18 cellular contexts compared by ENCODE assay signal in genomic region chr2:102797486-102797885, GRCh38. TPM values are rescaled to one million over a fixed set of nuclear protein-coding genes. Genes with fewer than 3 reads are reported as not detected.
A peak's percentile ranks its signal among the peaks of the same experiment; 100 is the strongest.
DNase-seq lines count a peak whose midpoint lies in the region; ATAC-seq, FAIRE-seq and TF ChIP-seq lines count a peak whose summit lies in the region.
"Had no signal": no experiment of that assay in that cellular context is flagged by ENCODE, and none has a peak within 500 bp of the region (broad histone marks: within the 10 kb centered on the region; RNA-seq: fewer than 3 reads in every experiment).

No MANE protein-coding gene starts in this region.

- no peak overlapping the region for H3K27ac Mint-ChIP-seq in activated T-helper 17 cell treated with anti-CD3 and anti-CD28 coated beads, Interleukin-2, amount 50 U/mL, for 72 hours
- H3K27ac Mint-ChIP-seq: CD4-positive, CD25-positive, alpha-beta regulatory T cell; CD8-positive, alpha-beta T cell; GM23338; H9 had no signal

- intact Hi-C loops in K562 (cut with micrococcal nuclease) = no loop called here
- intact Hi-C loops in psoas muscle (cut with DNase I) = no loop called here

- 53% methylated on average over 2 of the region's 2 CpGs for WGBS in K562 (ENCODE audit: insufficient coverage, low coverage, missing lambda C conversion rate)
- 41% methylated on average over 2 of the region's 2 CpGs for WGBS in liver
- WGBS in psoas muscle, 3 donors = 87 to 89% (median 87%) methylated on average over 2 of the region's 2 CpGs

- no peak overlapping the region for H3K4me3 ChIP-seq in K562
- peak overlapping the region in 1 of 3 donors; percentile 6 for H3K4me3 ChIP-seq in liver (ENCODE audit: low read depth in 1 of 3, low read length in 3 of 3)
- H3K4me3 ChIP-seq in psoas muscle = no peak overlapping the region
- H3K4me3 ChIP-seq: GM12878, GM23338 had no signal

- TF ChIP-seq CTCF in VCaP (conservative IDR thresholded peaks at IDR 0.05) (no peak), K562 (IDR thresholded peaks at IDR 0.05 in 2 of 3, conservative IDR thresholded peaks at IDR 0.05 in 1 of 3; ENCODE audit: insufficient read depth in 2 of 3, low read depth in 1 of 3, low read length in 3 of 3) (no peak), liver (IDR thresholded peaks at IDR 0.05; ENCODE audit: low read depth, low read length, missing input control) (no peak), psoas muscle (IDR thresholded peaks at IDR 0.05) (no peak), GM10248 (IDR thresholded peaks at IDR 0.05; ENCODE audit: control extremely low read depth, extremely low read depth, low read depth, missing control alignments) (no peak)

- H3K36me3 ChIP-seq in K562 (ENCODE audit: control insufficient read depth, insufficient read depth, low read length) = peaks cover 17% of the 10 kb centered on the region; the same call in 2 of the 3 replicates
- H3K36me3 ChIP-seq in liver (ENCODE audit: control insufficient read depth in 4 of 4, insufficient read depth in 3 of 4, low read depth in 1 of 4, low read length in 3 of 4) = no peaks in the 10 kb centered on the region
- peaks cover 0 to 23% of the 10 kb centered on the region in 2 donors for H3K36me3 ChIP-seq in psoas muscle (ENCODE audit: insufficient read depth in 1 of 2, low read depth in 1 of 2)

- TF ChIP-seq RAD21 in K562 (CRISPR knock-in tag; conservative IDR thresholded peaks at IDR 0.05 in 1 of 2, IDR thresholded peaks at IDR 0.05 in 1 of 2) (no peak), liver (IDR thresholded peaks at IDR 0.05) (peak in 1 of 2 donors; percentile 13)

- no peak for TF ChIP-seq POLR2A in K562 (conservative IDR thresholded peaks at IDR 0.05)

- no peaks in the 10 kb centered on the region for H3K4me1 Mint-ChIP-seq in activated T-helper 17 cell treated with anti-CD3 and anti-CD28 coated beads, Interleukin-2, amount 50 U/mL, for 72 hours
- H3K4me1 Mint-ChIP-seq: CD4-positive, CD25-positive, alpha-beta regulatory T cell had no signal

- no peaks in the 10 kb centered on the region for H3K27me3 ChIP-seq in K562 (ENCODE audit: control insufficient read depth in 2 of 2, insufficient read depth in 2 of 2, low read length in 2 of 2)
- no peaks in the 10 kb centered on the region for H3K27me3 ChIP-seq in liver (ENCODE audit: control insufficient read depth in 4 of 4, insufficient read depth in 4 of 4, low read length in 3 of 4)
- no peaks in the 10 kb centered on the region for H3K27me3 ChIP-seq in psoas muscle (ENCODE audit: insufficient read depth in 3 of 3, low read length in 2 of 3)

- H3K4me3 Mint-ChIP-seq in activated T-helper 17 cell treated with anti-CD3 and anti-CD28 coated beads, Interleukin-2, amount 50 U/mL, for 72 hours = no peak overlapping the region
- H3K4me3 Mint-ChIP-seq: CD4-positive, CD25-positive, alpha-beta regulatory T cell; CD8-positive, alpha-beta T cell; GM23338; H9 had no signal

- peaks cover 31% of the 10 kb centered on the region for H3K9me3 Mint-ChIP-seq in activated T-helper 17 cell treated with anti-CD3 and anti-CD28 coated beads, Interleukin-2, amount 50 U/mL, for 72 hours

- POLR2A ChIA-PET in K562 (lab: Yijun Ruan, JAX) (no interaction called here), GM10248 (lab: Yijun Ruan, JAX) (no interaction called here)

- H3K27ac ChIP-seq in VCaP (peak overlapping the region; percentile 92), K562 (ENCODE audit: extremely low read depth, low read depth, low read length) (no peak overlapping the region), liver (ENCODE audit: low read depth in 1 of 2, low read length in 2 of 2) (peak overlapping the region in 1 of 2 donors; percentile 58), psoas muscle (peak overlapping the region; percentile 26)
- H3K27ac ChIP-seq: C4-2B had no signal

- no TSS peak for BruUV-seq in K562 (replicated peaks; lab: Mats Ljungman, UMichigan)

- no peak for ATAC-seq in K562
- no peak for ATAC-seq in psoas muscle
- ATAC-seq in activated T-helper 17 cell treated with anti-CD3 and anti-CD28 coated beads, Interleukin-2, amount 50 U/mL, for 72 hours (replicated peaks) = no peak
- ATAC-seq: CD8-positive, alpha-beta T cell; GM12878; GM23338; HCT116 had no signal

- no peaks in the 10 kb centered on the region for H3K79me2 ChIP-seq in K562 (ENCODE audit: control insufficient read depth, insufficient read depth, low read length)

- DNase-seq in K562 (ENCODE audit: extremely low read depth in 1 of 4, low spot score in 3 of 4) = no peak
- DNase-seq in psoas muscle = no peak
- no peak for DNase-seq in GM10248 (ENCODE audit: extremely low spot score)
- no peak for DNase-seq in C1 segment of cervical spinal cord (lab: John Stamatoyannopoulos, UW)
- DNase-seq: Caco-2; CD4-positive, CD25-positive, alpha-beta regulatory T cell; CD8-positive, alpha-beta T cell; DMS153; DND-41; H9 had no signal

- no peak for TF ChIP-seq EP300 in K562 (IDR thresholded peaks at IDR 0.05; ENCODE audit: low read length)

- peak; percentile 60 for FAIRE-seq in K562 (lab: Jason Lieb, UNC)
- FAIRE-seq: G401.6, GM12878 had no signal

- no peaks in the 10 kb centered on the region for H4K20me1 ChIP-seq in K562 (replicated peaks; ENCODE audit: control insufficient read depth, insufficient read depth, low read length)

- no peaks in the 10 kb centered on the region for H3K9me1 ChIP-seq in K562 (ENCODE audit: control insufficient read depth, insufficient read depth, low read length)

- in situ Hi-C loops in K562 (cut with MboI) = no loop called here

- H3K27me3 Mint-ChIP-seq in activated T-helper 17 cell treated with anti-CD3 and anti-CD28 coated beads, Interleukin-2, amount 50 U/mL, for 72 hours = no peaks in the 10 kb centered on the region
- H3K27me3 Mint-ChIP-seq: CD4-positive, CD25-positive, alpha-beta regulatory T cell had no signal

- no peak overlapping the region for H3K4me2 ChIP-seq in K562 (ENCODE audit: insufficient read depth, low read length)
- H3K4me2 ChIP-seq: GM23338 had no signal

- CTCF ChIA-PET in K562 (lab: Yijun Ruan, JAX; ENCODE audit: low intra/inter-chr PET ratio) = no interaction called here
- CTCF ChIA-PET in GM10248 (lab: Yijun Ruan, JAX) = interaction anchor here (0.9 to 2.8 kb wide), 8 partner anchors 9 to 324 kb away, joined by 3 to 15 read pairs (median 4); partner anchors contain the start of gene SLC9A4

- no peak overlapping the region for H3K9ac ChIP-seq in K562 (ENCODE audit: insufficient read depth in 1 of 2, low read depth in 2 of 2, low read length in 2 of 2)
- peak overlapping the region in 1 of 2 donors; percentile 26 for H3K9ac ChIP-seq in liver (ENCODE audit: low read depth in 1 of 2, low read length in 2 of 2)

- H3K36me3 Mint-ChIP-seq in activated T-helper 17 cell treated with anti-CD3 and anti-CD28 coated beads, Interleukin-2, amount 50 U/mL, for 72 hours (ENCODE audit: low read depth) = peaks cover 40% of the 10 kb centered on the region

- H2AFZ ChIP-seq in K562 (ENCODE audit: low read depth, low read length) = no peak overlapping the region
- H2AFZ ChIP-seq: GM23338 had no signal

- H3K4me1 ChIP-seq in K562 (replicated peaks in 1 of 2; ENCODE audit: control insufficient read depth in 2 of 2, insufficient read depth in 2 of 2, low read length in 2 of 2) = no peaks in the 10 kb centered on the region; a peak in 2 of 5 replicates
- peaks cover 5 to 43% (median 27%) of the 10 kb centered on the region in 4 donors for H3K4me1 ChIP-seq in liver (ENCODE audit: control insufficient read depth in 4 of 4, insufficient read depth in 4 of 4, low read length in 3 of 4)
- peaks cover 36% of the 10 kb centered on the region for H3K4me1 ChIP-seq in psoas muscle
- H3K4me1 ChIP-seq: Caco-2 had no signal

- H3K9me3 ChIP-seq in K562 (replicated peaks; ENCODE audit: control insufficient read depth, insufficient read depth, low read depth, low read length) (peaks cover 18% of the 10 kb centered on the region), liver (ENCODE audit: control insufficient read depth in 4 of 4, low read length in 3 of 4) (peaks cover 0 to 15% (median 2%) of the 10 kb centered on the region in 4 donors), psoas muscle (peaks cover 4% of the 10 kb centered on the region)

TF ChIP-seq in liver, 16 proteins besides CTCF, POLR2A, EP300 and RAD21 (continues in another document):
- TF ChIP-seq YY1 (IDR thresholded peaks at IDR 0.05) = peak; percentile 78
- TF ChIP-seq SP1 (IDR thresholded peaks at IDR 0.05) = peak; percentile 65
- peak; percentile 54 to 73 for TF ChIP-seq HNF4A (conservative IDR thresholded peaks at IDR 0.05)
- peak in 1 of 2 donors; percentile 58 for TF ChIP-seq JUND (IDR thresholded peaks at IDR 0.05)
- peak; percentile 68 for TF ChIP-seq FOXA2 (IDR thresholded peaks at IDR 0.05)
- TF ChIP-seq EGR1 (IDR thresholded peaks at IDR 0.05; ENCODE audit: low read depth in 2 of 2) = peak in 1 of 2 donors; percentile 69
- TF ChIP-seq NR2F2 (IDR thresholded peaks at IDR 0.05) = no peak
- no peak for TF ChIP-seq TAF1 (conservative IDR thresholded peaks at IDR 0.05)
- TF ChIP-seq, protein P1, sequence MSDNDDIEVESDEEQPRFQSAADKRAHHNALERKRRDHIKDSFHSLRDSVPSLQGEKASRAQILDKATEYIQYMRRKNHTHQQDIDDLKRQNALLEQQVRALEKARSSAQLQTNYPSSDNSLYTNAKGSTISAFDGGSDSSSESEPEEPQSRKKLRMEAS (IDR thresholded peaks at IDR 0.05) = peak; percentile 68

RNA-seq across cellular contexts. Expression of gene TMEM182, which starts 35.7 kb away (rescaled TPM):
- 9.4 and 13.2 TPM in 2 replicates for total RNA-seq in K562 (2011; cell fraction: chromatin; rRNA removed; ENCODE audit: low replicate concordance)
- total RNA-seq in K562 (2011; cell fraction: nucleolus; rRNA removed) = 4.2 and 6.6 TPM in 2 replicates
- total RNA-seq in K562 (2011; cell fraction: nucleoplasm; rRNA removed) = 7.0 and 16.0 TPM in 2 replicates
- total RNA-seq in K562 (2014; rRNA removed) (4.8 and 5.5 TPM in 2 replicates), K562 (2014; rRNA removed; fragmentation: Illumina TruSeq; extraction: Trizol) (6.7 and 7.2 TPM in 2 replicates), K562 (2015; rRNA removed; fragmentation: Illumina TruSeq; extraction: Trizol) (5.6 and 5.7 TPM in 2 replicates), K562 (2021) (5.2 and 7.6 TPM in 2 replicates), liver (10 to 100 TPM in 1 of 2 donors, 1 to 10 TPM in 1; 4.4 to 12.5 TPM), psoas muscle (100 to 1,000 TPM in 1 of 4 donors, 10 to 100 TPM in 3; 25.8 to 100 (median 33.6) TPM)
- polyA plus RNA-seq in K562 (2011; rRNA removed) (5.7 and 7.5 TPM in 2 replicates), K562 (2014; fragmentation: Illumina TruSeq; extraction: Trizol) (10.0 and 11.2 TPM in 2 replicates), K562 (2014; fragmentation: Nextera tagmentation; extraction: Ambion mirVana) (10 to 100 TPM in 1 of 2 experiments, 1 to 10 TPM in 1; 8.7 to 11.4 TPM), K562 (2014; rRNA removed) (6.3 and 7.8 TPM in 2 replicates), liver (1 to 10 TPM; 2.8 to 5.8 TPM), psoas muscle (10 to 100 TPM in 1 of 3 donors, 1 to 10 TPM in 2; 3.3 to 16.8 (median 8.9) TPM)
- polyA plus RNA-seq in K562 (2011; cell fraction: cytosol; rRNA removed) = 3.7 and 7.9 TPM in 2 replicates
- polyA plus RNA-seq in K562 (2011; cell fraction: nucleus; rRNA removed) = 6.7 and 8.1 TPM in 2 replicates
- 7.3 and 12.4 TPM in 2 replicates for polyA plus RNA-seq in K562 (2012)
- polyA minus RNA-seq in K562 (2011; rRNA and poly(A)+ RNA removed) = 11.3 and 12.0 TPM in 2 replicates
- 2.2 and 3.8 TPM in 2 replicates for polyA minus RNA-seq in K562 (2011; cell fraction: cytosol; rRNA and poly(A)+ RNA removed)
- polyA minus RNA-seq in K562 (2011; cell fraction: nucleus; rRNA and poly(A)+ RNA removed) = 7.3 and 9.8 TPM in 2 replicates
- total RNA-seq in activated T-helper 17 cell treated with anti-CD3 and anti-CD28 coated beads, Interleukin-2, amount 50 U/mL, for 72 hours = 1 to 10 TPM; 4.9 to 6.4 TPM
